Comparison of ENCODE assay signal across 1 cellular context in genomic region chr11:117875397-117876048, GRCh38.
TF ChIP-seq lines count a peak whose summit lies in the region.

No MANE protein-coding gene starts in this region.

TF ChIP-seq in K562, 482 proteins besides CTCF, POLR2A, EP300 and RAD21:
- TF ChIP-seq ZHX1 (conservative IDR thresholded peaks at IDR 0.05; ENCODE audit: low read length), result no peak
- TF ChIP-seq GTF3C2 (IDR thresholded peaks at IDR 0.05; ENCODE audit: borderline replicate concordance, extremely low read depth, insufficient read length), result no peak
- TF ChIP-seq RFX1 (IDR thresholded peaks at IDR 0.05), result peak; percentile 78
- no peak for TF ChIP-seq SMARCE1 (IDR thresholded peaks at IDR 0.05)
- no peak for TF ChIP-seq ETV5 (CRISPR knock-in tag; IDR thresholded peaks at IDR 0.05; ENCODE audit: low read depth)
- TF ChIP-seq HDAC6 (IDR thresholded peaks at IDR 0.05; ENCODE audit: low read depth, low read length), result no peak
- TF ChIP-seq PTTG1 (tag; IDR thresholded peaks at IDR 0.05; ENCODE audit: low read depth), result no peak
- no peak for TF ChIP-seq TARDBP (IDR thresholded peaks at IDR 0.05)
- TF ChIP-seq BHLHE40 (IDR thresholded peaks at IDR 0.05; ENCODE audit: low read length), result peak; percentile 24; the same call in 1 of the 2 replicates
- TF ChIP-seq, protein P1, sequence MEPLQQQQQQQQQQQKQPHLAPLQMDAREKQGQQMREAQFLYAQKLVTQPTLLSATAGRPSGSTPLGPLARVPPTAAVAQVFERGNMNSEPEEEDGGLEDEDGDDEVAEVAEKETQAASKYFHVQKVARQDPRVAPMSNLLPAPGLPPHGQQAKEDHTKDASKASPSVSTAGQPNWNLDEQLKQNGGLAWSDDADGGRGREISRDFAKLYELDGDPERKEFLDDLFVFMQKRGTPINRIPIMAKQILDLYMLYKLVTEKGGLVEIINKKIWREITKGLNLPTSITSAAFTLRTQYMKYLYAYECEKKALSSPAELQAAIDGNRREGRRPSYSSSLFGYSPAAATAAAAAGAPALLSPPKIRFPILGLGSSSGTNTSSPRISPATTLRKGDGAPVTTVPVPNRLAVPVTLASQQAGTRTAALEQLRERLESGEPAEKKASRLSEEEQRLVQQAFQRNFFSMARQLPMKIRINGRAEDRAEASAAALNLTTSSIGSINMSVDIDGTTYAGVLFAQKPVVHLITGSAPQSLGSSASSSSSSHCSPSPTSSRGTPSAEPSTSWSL (CRISPR knock-in tag; IDR thresholded peaks at IDR 0.05; ENCODE audit: borderline replicate concordance), result no peak
- TF ChIP-seq, protein P2, sequence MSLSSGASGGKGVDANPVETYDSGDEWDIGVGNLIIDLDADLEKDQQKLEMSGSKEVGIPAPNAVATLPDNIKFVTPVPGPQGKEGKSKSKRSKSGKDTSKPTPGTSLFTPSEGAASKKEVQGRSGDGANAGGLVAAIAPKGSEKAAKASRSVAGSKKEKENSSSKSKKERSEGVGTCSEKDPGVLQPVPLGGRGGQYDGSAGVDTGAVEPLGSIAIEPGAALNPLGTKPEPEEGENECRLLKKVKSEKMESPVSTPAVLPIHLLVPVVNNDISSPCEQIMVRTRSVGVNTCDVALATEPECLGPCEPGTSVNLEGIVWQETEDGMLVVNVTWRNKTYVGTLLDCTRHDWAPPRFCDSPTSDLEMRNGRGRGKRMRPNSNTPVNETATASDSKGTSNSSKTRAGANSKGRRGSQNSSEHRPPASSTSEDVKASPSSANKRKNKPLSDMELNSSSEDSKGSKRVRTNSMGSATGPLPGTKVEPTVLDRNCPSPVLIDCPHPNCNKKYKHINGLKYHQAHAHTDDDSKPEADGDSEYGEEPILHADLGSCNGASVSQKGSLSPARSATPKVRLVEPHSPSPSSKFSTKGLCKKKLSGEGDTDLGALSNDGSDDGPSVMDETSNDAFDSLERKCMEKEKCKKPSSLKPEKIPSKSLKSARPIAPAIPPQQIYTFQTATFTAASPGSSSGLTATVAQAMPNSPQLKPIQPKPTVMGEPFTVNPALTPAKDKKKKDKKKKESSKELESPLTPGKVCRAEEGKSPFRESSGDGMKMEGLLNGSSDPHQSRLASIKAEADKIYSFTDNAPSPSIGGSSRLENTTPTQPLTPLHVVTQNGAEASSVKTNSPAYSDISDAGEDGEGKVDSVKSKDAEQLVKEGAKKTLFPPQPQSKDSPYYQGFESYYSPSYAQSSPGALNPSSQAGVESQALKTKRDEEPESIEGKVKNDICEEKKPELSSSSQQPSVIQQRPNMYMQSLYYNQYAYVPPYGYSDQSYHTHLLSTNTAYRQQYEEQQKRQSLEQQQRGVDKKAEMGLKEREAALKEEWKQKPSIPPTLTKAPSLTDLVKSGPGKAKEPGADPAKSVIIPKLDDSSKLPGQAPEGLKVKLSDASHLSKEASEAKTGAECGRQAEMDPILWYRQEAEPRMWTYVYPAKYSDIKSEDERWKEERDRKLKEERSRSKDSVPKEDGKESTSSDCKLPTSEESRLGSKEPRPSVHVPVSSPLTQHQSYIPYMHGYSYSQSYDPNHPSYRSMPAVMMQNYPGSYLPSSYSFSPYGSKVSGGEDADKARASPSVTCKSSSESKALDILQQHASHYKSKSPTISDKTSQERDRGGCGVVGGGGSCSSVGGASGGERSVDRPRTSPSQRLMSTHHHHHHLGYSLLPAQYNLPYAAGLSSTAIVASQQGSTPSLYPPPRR (CRISPR knock-in tag; IDR thresholded peaks at IDR 0.05; ENCODE audit: borderline replicate concordance), result no peak
- no peak for TF ChIP-seq ZNF184 (CRISPR knock-in tag; IDR thresholded peaks at IDR 0.05)
- TF ChIP-seq, protein P3, sequence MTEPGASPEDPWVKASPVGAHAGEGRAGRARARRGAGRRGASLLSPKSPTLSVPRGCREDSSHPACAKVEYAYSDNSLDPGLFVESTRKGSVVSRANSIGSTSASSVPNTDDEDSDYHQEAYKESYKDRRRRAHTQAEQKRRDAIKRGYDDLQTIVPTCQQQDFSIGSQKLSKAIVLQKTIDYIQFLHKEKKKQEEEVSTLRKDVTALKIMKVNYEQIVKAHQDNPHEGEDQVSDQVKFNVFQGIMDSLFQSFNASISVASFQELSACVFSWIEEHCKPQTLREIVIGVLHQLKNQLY (CRISPR knock-in tag; conservative IDR thresholded peaks at IDR 0.05), result no peak
- TF ChIP-seq, protein P4, sequence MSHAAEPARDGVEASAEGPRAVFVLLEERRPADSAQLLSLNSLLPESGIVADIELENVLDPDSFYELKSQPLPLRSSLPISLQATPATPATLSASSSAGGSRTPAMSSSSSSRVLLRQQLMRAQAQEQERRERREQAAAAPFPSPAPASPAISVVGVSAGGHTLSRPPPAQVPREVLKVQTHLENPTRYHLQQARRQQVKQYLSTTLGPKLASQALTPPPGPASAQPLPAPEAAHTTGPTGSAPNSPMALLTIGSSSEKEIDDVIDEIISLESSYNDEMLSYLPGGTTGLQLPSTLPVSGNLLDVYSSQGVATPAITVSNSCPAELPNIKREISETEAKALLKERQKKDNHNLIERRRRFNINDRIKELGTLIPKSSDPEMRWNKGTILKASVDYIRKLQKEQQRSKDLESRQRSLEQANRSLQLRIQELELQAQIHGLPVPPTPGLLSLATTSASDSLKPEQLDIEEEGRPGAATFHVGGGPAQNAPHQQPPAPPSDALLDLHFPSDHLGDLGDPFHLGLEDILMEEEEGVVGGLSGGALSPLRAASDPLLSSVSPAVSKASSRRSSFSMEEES (CRISPR knock-in tag; IDR thresholded peaks at IDR 0.05), result 0 out of 2 replicates have a peak, but pooled peaks have one; percentile 3
- TF ChIP-seq, protein P5, sequence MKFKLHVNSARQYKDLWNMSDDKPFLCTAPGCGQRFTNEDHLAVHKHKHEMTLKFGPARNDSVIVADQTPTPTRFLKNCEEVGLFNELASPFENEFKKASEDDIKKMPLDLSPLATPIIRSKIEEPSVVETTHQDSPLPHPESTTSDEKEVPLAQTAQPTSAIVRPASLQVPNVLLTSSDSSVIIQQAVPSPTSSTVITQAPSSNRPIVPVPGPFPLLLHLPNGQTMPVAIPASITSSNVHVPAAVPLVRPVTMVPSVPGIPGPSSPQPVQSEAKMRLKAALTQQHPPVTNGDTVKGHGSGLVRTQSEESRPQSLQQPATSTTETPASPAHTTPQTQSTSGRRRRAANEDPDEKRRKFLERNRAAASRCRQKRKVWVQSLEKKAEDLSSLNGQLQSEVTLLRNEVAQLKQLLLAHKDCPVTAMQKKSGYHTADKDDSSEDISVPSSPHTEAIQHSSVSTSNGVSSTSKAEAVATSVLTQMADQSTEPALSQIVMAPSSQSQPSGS (CRISPR knock-in tag; IDR thresholded peaks at IDR 0.05), result no peak
- no peak for TF ChIP-seq ZNF121 (CRISPR knock-in tag; conservative IDR thresholded peaks at IDR 0.05)
- no peak for TF ChIP-seq POLR2AphosphoS5 (IDR thresholded peaks at IDR 0.05; ENCODE audit: control insufficient read depth, insufficient read depth, low read depth, low read length)
- no peak for TF ChIP-seq ELF1 (tag; IDR thresholded peaks at IDR 0.05)
- TF ChIP-seq, protein P6, sequence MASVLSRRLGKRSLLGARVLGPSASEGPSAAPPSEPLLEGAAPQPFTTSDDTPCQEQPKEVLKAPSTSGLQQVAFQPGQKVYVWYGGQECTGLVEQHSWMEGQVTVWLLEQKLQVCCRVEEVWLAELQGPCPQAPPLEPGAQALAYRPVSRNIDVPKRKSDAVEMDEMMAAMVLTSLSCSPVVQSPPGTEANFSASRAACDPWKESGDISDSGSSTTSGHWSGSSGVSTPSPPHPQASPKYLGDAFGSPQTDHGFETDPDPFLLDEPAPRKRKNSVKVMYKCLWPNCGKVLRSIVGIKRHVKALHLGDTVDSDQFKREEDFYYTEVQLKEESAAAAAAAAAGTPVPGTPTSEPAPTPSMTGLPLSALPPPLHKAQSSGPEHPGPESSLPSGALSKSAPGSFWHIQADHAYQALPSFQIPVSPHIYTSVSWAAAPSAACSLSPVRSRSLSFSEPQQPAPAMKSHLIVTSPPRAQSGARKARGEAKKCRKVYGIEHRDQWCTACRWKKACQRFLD (CRISPR knock-in tag; IDR thresholded peaks at IDR 0.05), result no peak
- TF ChIP-seq BRD9 (IDR thresholded peaks at IDR 0.05; ENCODE audit: low read depth, partially characterized antibody), result no peak
